In genomic region chr9:77277719-77278118, GRCh38 we compare ENCODE assay signal across 33 cellular contexts.
"Had no signal": no experiment of that assay in that cellular context is flagged by ENCODE, and none has a peak within 500 bp of the region (broad histone marks: within the 10 kb centered on the region; RNA-seq: fewer than 3 reads in every experiment).

No MANE protein-coding gene starts in this region.

- H3K27me3 ChIP-seq: MG63 had no signal

- H3K9me3 ChIP-seq: MG63 had no signal

- H3K4me3 ChIP-seq: MG63 had no signal

- DNase-seq: Karpas-422, Kasumi-1, KG1, MG63, MM.1S, MV-4-11, NCI-H1048, NCI-H1092, NCI-H1092 treated with DMSO at 0.1 percent for 48 hours, NCI-H1105, NCI-H1105 treated with DMSO at 0.1 percent for 48 hours, NCI-H1417 treated with DMSO at 0.1 percent for 48 hours, NCI-H1436, NCI-H1436 treated with DMSO at 0.1 percent for 48 hours, NCI-H146, NCI-H1694, NCI-H1694 treated with DMSO at 0.1 percent for 48 hours, NCI-H187, NCI-H187 treated with DMSO at 0.1 percent for 48 hours, NCI-H1930, NCI-H2029, NCI-H2081 treated with DMSO at 0.1 percent for 48 hours, NCI-H2107, NCI-H2171, NCI-H2171 treated with DMSO at 0.1 percent for 48 hours, NCI-H2227 treated with DMSO at 0.1 percent for 48 hours, NCI-H345, NCI-H446, NCI-H446 treated with DMSO at 0.1 percent for 48 hours, NCI-H510A, NCI-H510A treated with DMSO at 0.1 percent for 48 hours, NCI-H524, NCI-H524 treated with DMSO at 0.1 percent for 48 hours had no signal

- H3K36me3 ChIP-seq: MG63 had no signal
